Comparison of ENCODE assay signal across 8 cellular contexts in the genomic region with DNA sequence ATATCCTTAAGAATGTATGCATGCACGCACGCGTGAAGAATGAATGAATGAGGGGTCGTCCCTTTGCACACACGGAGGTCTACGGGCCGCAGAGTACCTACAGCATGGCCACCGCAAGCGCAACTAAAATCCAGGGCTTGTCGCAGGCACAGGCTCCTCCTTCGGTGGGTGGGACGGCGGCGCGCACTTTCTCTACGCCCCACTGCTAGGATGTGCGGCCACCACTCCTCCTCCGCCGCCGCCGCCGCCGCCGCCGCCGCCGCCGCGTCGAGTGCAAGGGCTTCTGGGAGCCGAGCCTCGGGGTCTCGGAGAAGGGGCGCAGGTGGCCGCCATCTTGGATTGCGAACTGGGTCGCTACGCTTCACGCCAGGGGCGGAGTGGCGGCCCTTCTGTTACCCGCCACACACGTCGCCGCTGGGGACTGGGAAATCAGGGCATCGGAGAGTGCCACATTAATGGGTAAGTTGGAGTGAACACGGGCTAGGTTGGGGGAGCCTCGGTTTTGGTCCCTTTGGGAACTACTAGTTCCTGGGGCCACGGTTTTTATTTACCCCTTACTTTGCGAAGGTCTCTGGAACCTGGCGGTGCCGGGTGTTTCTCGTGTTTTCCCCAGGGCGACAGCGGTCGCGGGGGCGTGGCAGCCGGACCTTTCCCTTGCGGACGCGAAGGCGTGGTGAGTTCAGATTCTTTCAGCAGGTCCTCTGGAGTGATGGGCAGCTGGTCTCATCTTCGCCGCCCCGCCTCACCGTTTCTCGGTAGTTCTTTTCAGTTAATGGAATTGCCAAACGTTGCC. TPM values are rescaled to one million over a fixed set of nuclear protein-coding genes. Genes with fewer than 3 reads are reported as not detected.
DNase-seq lines count a peak whose midpoint lies in the region; ATAC-seq, FAIRE-seq and TF ChIP-seq lines count a peak whose summit lies in the region.

A gene (plus strand): TSS at position 332 of the 793 bp plus-strand sequence. CDS start 124 bp downstream, at position 456.

- TF ChIP-seq CTCF in right atrium auricular region (IDR thresholded peaks at IDR 0.05): no peak

- peak within 1 kb of the TSS; percentile 70 to 78 for H3K4me3 ChIP-seq in right atrium auricular region

- H3K27me3 ChIP-seq in right atrium auricular region: no peaks in the 10 kb centered on the region

- no peak for FAIRE-seq in urothelium cell line (lab: Jason Lieb, UNC)

- peak within 1 kb of the TSS; percentile 92 for H3K27ac ChIP-seq in angular gyrus (ENCODE audit: low read depth, low read length)
- peak within 1 kb of the TSS; percentile 88 to 91 for H3K27ac ChIP-seq in right atrium auricular region

- no peaks in the 10 kb centered on the region for H3K9me3 ChIP-seq in right atrium auricular region

- DNase-seq in NCI-H1694 (lab: John Stamatoyannopoulos, UW) (peak; percentile 77), right atrium auricular region (ENCODE audit: low spot score) (peak; percentile 85), pulmonary artery endothelial cell (ENCODE audit: low read depth, low spot score) (peak; percentile 74), urothelium cell line (ENCODE audit: low spot score) (peak; percentile 87)

- H3K36me3 Mint-ChIP-seq in T-helper 1 cell treated with Interleukin-12 subunit alpha and Interleukin-12 subunit beta and Interleukin-4 antibody, amounts not matched to agents 30 μg/mL and 1 μg/mL, for 36 hours (ENCODE audit: low read depth): peaks cover 13% of the 10 kb centered on the region

- H3K4me3 Mint-ChIP-seq in T-helper 1 cell treated with Interleukin-12 subunit alpha and Interleukin-12 subunit beta and Interleukin-4 antibody, amounts not matched to agents 30 μg/mL and 1 μg/mL, for 36 hours: peak within 1 kb of the TSS; percentile 99

- ATAC-seq in GM18498 (IDR thresholded peaks at IDR 0.05; ENCODE audit: unreplicated experiment) (peak; percentile 94), HG02885 (IDR thresholded peaks at IDR 0.05; ENCODE audit: poor library complexity, unreplicated experiment) (peak; percentile 93)

- peaks cover 20% of the 10 kb centered on the region for H3K4me1 Mint-ChIP-seq in T-helper 1 cell treated with Interleukin-12 subunit alpha and Interleukin-12 subunit beta and Interleukin-4 antibody, amounts not matched to agents 30 μg/mL and 1 μg/mL, for 36 hours (ENCODE audit: low read depth)

- no peaks in the 10 kb centered on the region for H3K27me3 Mint-ChIP-seq in T-helper 1 cell treated with Interleukin-12 subunit alpha and Interleukin-12 subunit beta and Interleukin-4 antibody, amounts not matched to agents 30 μg/mL and 1 μg/mL, for 36 hours (ENCODE audit: low read depth)

- H3K4me1 ChIP-seq in right atrium auricular region: peaks cover 0 to 21% of the 10 kb centered on the region in 2 donors

- peak within 1 kb of the TSS; percentile 99 for H3K27ac Mint-ChIP-seq in T-helper 1 cell treated with Interleukin-12 subunit alpha and Interleukin-12 subunit beta and Interleukin-4 antibody, amounts not matched to agents 30 μg/mL and 1 μg/mL, for 36 hours

- no peaks in the 10 kb centered on the region for H3K9me3 Mint-ChIP-seq in T-helper 1 cell treated with Interleukin-12 subunit alpha and Interleukin-12 subunit beta and Interleukin-4 antibody, amounts not matched to agents 30 μg/mL and 1 μg/mL, for 36 hours

- H3K36me3 ChIP-seq in right atrium auricular region: no peaks in the 10 kb centered on the region

RNA-seq across cellular contexts. Expression of the gene that starts here (rescaled TPM):
- total RNA-seq in right atrium auricular region: 1 to 10 TPM; 5.1 to 6.9 TPM
- 10.5 and 12.2 TPM in 2 replicates for total RNA-seq in pulmonary artery endothelial cell

Comparison
In these comparisons a context has a peak if more than half of its experiments do, and no peak if none do; other contexts are left out.
1. Peak in every context shown above with its lines: DNase-seq, ATAC-seq, H3K4me3 ChIP-seq and H3K27ac ChIP-seq.